Comparison of ENCODE assay signal across 10 cellular contexts in genomic region chr5:98827161-98827560, GRCh38. TPM values are rescaled to one million over a fixed set of nuclear protein-coding genes. Genes with fewer than 3 reads are reported as not detected.
DNase-seq lines count a peak whose midpoint lies in the region; ATAC-seq, FAIRE-seq and TF ChIP-seq lines count a peak whose summit lies in the region.
"Had no signal": no experiment of that assay in that cellular context is flagged by ENCODE, and none has a peak within 500 bp of the region (broad histone marks: within the 10 kb centered on the region; RNA-seq: fewer than 3 reads in every experiment).

No MANE protein-coding gene starts in this region.

- no peaks in the 10 kb centered on the region for H3K4me1 Mint-ChIP-seq in mesothelial cell of epicardium

- H3K36me3 ChIP-seq in bronchial epithelial cell (ENCODE audit: control insufficient read depth, insufficient read depth, low read length), result no peaks in the 10 kb centered on the region

- no peaks in the 10 kb centered on the region for H3K9me3 Mint-ChIP-seq in mesothelial cell of epicardium
- H3K9me3 Mint-ChIP-seq: T-helper 1 cell treated with Interleukin-12 subunit alpha and Interleukin-12 subunit beta and Interleukin-4 antibody, amounts not matched to agents 30 μg/mL and 1 μg/mL, for 36 hours had no signal

- H3K4me3 ChIP-seq in bronchial epithelial cell (ENCODE audit: low read depth, low read length), result no peak overlapping the region
- H3K4me3 ChIP-seq: skin epidermis had no signal

- peak; percentile 33 for TF ChIP-seq CTCF in bronchial epithelial cell (IDR thresholded peaks at IDR 0.05; ENCODE audit: insufficient read depth, low read length, severe bottlenecking)
- TF ChIP-seq CTCF in mesothelial cell of epicardium (IDR thresholded peaks at IDR 0.05; ENCODE audit: unreplicated experiment), result peak; percentile 71

- H3K27ac Mint-ChIP-seq in mesothelial cell of epicardium, result no peak overlapping the region
- H3K27ac Mint-ChIP-seq: T-helper 1 cell treated with Interleukin-12 subunit alpha and Interleukin-12 subunit beta and Interleukin-4 antibody, amounts not matched to agents 30 μg/mL and 1 μg/mL, for 36 hours had no signal

- DNase-seq in DMS 273 (lab: John Stamatoyannopoulos, UW; ENCODE audit: unreplicated experiment) (peak; percentile 76), NCI-H1092 treated with DMSO at 0.1 percent for 48 hours (lab: John Stamatoyannopoulos, UW) (peak; percentile 13), bronchial epithelial cell (ENCODE audit: low read depth) (peak; percentile 59), mesothelial cell of epicardium (ENCODE audit: low spot score in 2 of 2, unreplicated experiment in 2 of 2) (no peak), DMS153 (lab: John Stamatoyannopoulos, UW) (no peak)
- no peak for DNase-seq in activated CD8-positive, alpha-beta memory T cell treated with anti-CD3 and anti-CD28 coated beads, Interleukin-2, amount 50 U/mL, for 4 hours

- FAIRE-seq in bronchial epithelial cell (lab: Jason Lieb, UNC), result no peak

- H3K27me3 Mint-ChIP-seq in mesothelial cell of epicardium (ENCODE audit: low read depth), result no peaks in the 10 kb centered on the region

- ATAC-seq in GM21390 (IDR thresholded peaks at IDR 0.05; ENCODE audit: unreplicated experiment) (peak; percentile 71), GM19397 (IDR thresholded peaks at IDR 0.05; ENCODE audit: unreplicated experiment) (no peak)

- H3K27me3 ChIP-seq in bronchial epithelial cell (ENCODE audit: control insufficient read depth, insufficient read depth, low read length), result no peaks in the 10 kb centered on the region

- H3K4me3 Mint-ChIP-seq in mesothelial cell of epicardium, result no peak overlapping the region
- H3K4me3 Mint-ChIP-seq: T-helper 1 cell treated with Interleukin-12 subunit alpha and Interleukin-12 subunit beta and Interleukin-4 antibody, amounts not matched to agents 30 μg/mL and 1 μg/mL, for 36 hours had no signal

- peaks cover under 1% of the 10 kb centered on the region for H3K36me3 Mint-ChIP-seq in mesothelial cell of epicardium

RNA-seq across cellular contexts. Expression of gene RGMB, which starts 53.7 kb away (rescaled TPM):
- 6.8 and 6.9 TPM in 2 replicates for total RNA-seq in bronchial epithelial cell
- 11.0 to 11.8 TPM (median 11.1 TPM) in 3 replicates for total RNA-seq in mesothelial cell of epicardium

Comparison
In these comparisons a context has a peak if more than half of its experiments do, and no peak if none do; other contexts are left out.
1. DNase-seq: peak in DMS 273 (single experiment), NCI-H1092 treated with DMSO at 0.1 percent for 48 hours (single experiment) and bronchial epithelial cell (single experiment); none in mesothelial cell of epicardium (0 of 2), DMS153 (single experiment) and activated CD8-positive, alpha-beta memory T cell treated with anti-CD3 and anti-CD28 coated beads, Interleukin-2, amount 50 U/mL, for 4 hours (single experiment).